In genomic region chr3:127814325-127814781, GRCh38 we compare ENCODE assay signal across 25 cellular contexts. TPM values are rescaled to one million over a fixed set of nuclear protein-coding genes. Genes with fewer than 3 reads are reported as not detected.
DNase-seq lines count a peak whose midpoint lies in the region; ATAC-seq, FAIRE-seq and TF ChIP-seq lines count a peak whose summit lies in the region.
"Had no signal": no experiment of that assay in that cellular context is flagged by ENCODE, and none has a peak within 500 bp of the region (broad histone marks: within the 10 kb centered on the region; RNA-seq: fewer than 3 reads in every experiment).

No MANE protein-coding gene starts in this region.

- H3K36me3 ChIP-seq in Karpas-422 (ENCODE audit: insufficient read depth, low read length): peaks cover 76% of the 10 kb centered on the region
- H3K36me3 ChIP-seq in liver (ENCODE audit: control insufficient read depth in 4 of 4, insufficient read depth in 3 of 4, low read depth in 1 of 4, low read length in 3 of 4): peaks cover 2 to 43% (median 42%) of the 10 kb centered on the region in 4 donors
- no peaks in the 10 kb centered on the region for H3K36me3 ChIP-seq in small intestine (ENCODE audit: control insufficient read depth in 2 of 2, insufficient read depth in 2 of 2, low read length in 2 of 2)
- no peaks in the 10 kb centered on the region for H3K36me3 ChIP-seq in body of pancreas (replicated peaks in 1 of 2; ENCODE audit: insufficient read depth in 1 of 2, low read depth in 2 of 2)
- H3K36me3 ChIP-seq in MG63: peaks cover 75% of the 10 kb centered on the region

- no peak for ATAC-seq in body of pancreas
- ATAC-seq: activated T-cell treated with anti-CD3 and anti-CD28 coated beads, Interleukin-2, amount 50 U/mL, for 4 hours; GM12878; lower lobe of right lung; SK-N-SH treated with all-trans-retinoic acid at 6 μM for 48 hours; stimulated activated memory B cell treated with anti-CD40 and anti-IgM and Interleukin-4, amounts not matched to agents 10 μg/mL and 1 μg/mL and 100 μg/mL, for 72 hours had no signal

- H2AFZ ChIP-seq in Karpas-422 (ENCODE audit: low read length): no peak overlapping the region

- no peaks in the 10 kb centered on the region for H3K27me3 ChIP-seq in Karpas-422 (ENCODE audit: low read length)
- no peaks in the 10 kb centered on the region for H3K27me3 ChIP-seq in liver (ENCODE audit: control insufficient read depth in 4 of 4, insufficient read depth in 4 of 4, low read length in 3 of 4)
- no peaks in the 10 kb centered on the region for H3K27me3 ChIP-seq in small intestine (ENCODE audit: control insufficient read depth in 2 of 2, insufficient read depth in 2 of 2, low read length in 2 of 2)
- H3K27me3 ChIP-seq in body of pancreas: no peaks in the 10 kb centered on the region
- H3K27me3 ChIP-seq in MG63: no peaks in the 10 kb centered on the region
- H3K27me3 ChIP-seq: spleen had no signal

- H3K9ac ChIP-seq in Karpas-422 (ENCODE audit: low read length): no peak overlapping the region
- no peak overlapping the region for H3K9ac ChIP-seq in liver (ENCODE audit: low read depth in 1 of 2, low read length in 2 of 2)
- H3K9ac ChIP-seq: BLaER1 treated with 17β-estradiol and CSF1 and Interleukin-3, amounts not matched to agents 10 nM and 100 nM had no signal

- H3K27ac ChIP-seq in Karpas-422 (ENCODE audit: low read length) (peak overlapping the region; percentile 27; the same call in 1 of the 2 replicates), cingulate gyrus (ENCODE audit: low read depth, low read length) (peak overlapping the region; percentile 57), liver (ENCODE audit: low read depth in 1 of 2, low read length in 2 of 2) (peak overlapping the region in 1 of 2 donors; percentile 35), small intestine (ENCODE audit: low read depth in 1 of 2, low read length in 1 of 2) (peak overlapping the region in 1 of 2 donors; percentile 25), body of pancreas (no peak overlapping the region)
- H3K27ac ChIP-seq: BLaER1 treated with 17β-estradiol and CSF1 and Interleukin-3, amounts not matched to agents 10 nM and 100 nM; lower lobe of right lung; spleen had no signal

- 36% methylated on average over 2 of the region's 2 CpGs for WGBS in liver
- 13 to 39% (median 26%) methylated on average over 2 of the region's 2 CpGs for WGBS in small intestine, 3 donors
- 27 to 50% methylated on average over 2 of the region's 2 CpGs for WGBS in body of pancreas, 2 donors

- FAIRE-seq in small intestine (lab: Jason Lieb, UNC): no peak
- FAIRE-seq: GM12878, H1 had no signal

- H3K4me1 ChIP-seq in Karpas-422 (ENCODE audit: low read length): peaks cover 58% of the 10 kb centered on the region
- H3K4me1 ChIP-seq in liver (ENCODE audit: control insufficient read depth in 4 of 4, insufficient read depth in 4 of 4, low read length in 3 of 4): peaks cover 12 to 57% (median 47%) of the 10 kb centered on the region in 4 donors
- peaks cover 17% of the 10 kb centered on the region in 2 donors for H3K4me1 ChIP-seq in small intestine (ENCODE audit: control insufficient read depth in 2 of 2, insufficient read depth in 1 of 2, low read depth in 1 of 2, low read length in 1 of 2)
- peaks cover 2% of the 10 kb centered on the region for H3K4me1 ChIP-seq in body of pancreas

- H3K4me3 ChIP-seq in Karpas-422 (ENCODE audit: low read length) (no peak overlapping the region), liver (ENCODE audit: low read depth in 1 of 3, low read length in 3 of 3) (no peak overlapping the region), small intestine (ENCODE audit: low read depth in 1 of 2, low read length in 2 of 2) (no peak overlapping the region), body of pancreas (no peak overlapping the region), MG63 (no peak overlapping the region)
- H3K4me3 ChIP-seq: BLaER1 treated with 17β-estradiol and CSF1 and Interleukin-3, amounts not matched to agents 10 nM and 100 nM; GM12878; lower lobe of right lung; spleen had no signal

- TF ChIP-seq CTCF in liver (IDR thresholded peaks at IDR 0.05; ENCODE audit: low read depth, low read length, missing input control): no peak
- TF ChIP-seq CTCF in body of pancreas (IDR thresholded peaks at IDR 0.05): no peak

- DNase-seq in Karpas-422 (no peak), small intestine (peak; percentile 67), body of pancreas (no peak), HPDE6-E6E7 (ENCODE audit: extremely low spot score) (no peak), MG63 (no peak), DMS 273 treated with DMSO at 0.1 percent for 48 hours (lab: John Stamatoyannopoulos, UW) (no peak)
- DNase-seq: activated CD4-positive, alpha-beta T cell treated with anti-CD3 and anti-CD28 coated beads for 4 hours; activated T-cell treated with anti-CD3 and anti-CD28 coated beads, Interleukin-2, amount 50 U/mL, for 4 hours; amniotic stem cell; Kasumi-1; lower lobe of right lung; NCI-H1048; NCI-H187; NCI-H69; occipital lobe; retina; spleen; stimulated activated CD4-positive, alpha-beta T cell treated with anti-CD3 and anti-CD28 coated beads, Interleukin-4, amount 100 ng/mL, for 1 hour had no signal

- TF ChIP-seq POLR2A in body of pancreas (IDR thresholded peaks at IDR 0.05): no peak

- H4K20me1 ChIP-seq in Karpas-422 (ENCODE audit: insufficient read depth, low read depth, low read length): no peaks in the 10 kb centered on the region
- H4K20me1 ChIP-seq: BLaER1 treated with 17β-estradiol and CSF1 and Interleukin-3, amounts not matched to agents 10 nM and 100 nM had no signal

- H3K9me3 ChIP-seq in Karpas-422 (ENCODE audit: low read length): no peaks in the 10 kb centered on the region; the same call in 1 of the 2 replicates
- no peaks in the 10 kb centered on the region for H3K9me3 ChIP-seq in liver (ENCODE audit: control insufficient read depth in 4 of 4, low read length in 3 of 4)
- H3K9me3 ChIP-seq in small intestine (ENCODE audit: control insufficient read depth, low read depth): no peaks in the 10 kb centered on the region
- no peaks in the 10 kb centered on the region for H3K9me3 ChIP-seq in body of pancreas
- no peaks in the 10 kb centered on the region for H3K9me3 ChIP-seq in MG63
- H3K9me3 ChIP-seq: lower lobe of right lung, spleen had no signal

- no peaks in the 10 kb centered on the region for H3K9me2 ChIP-seq in Karpas-422 (replicated peaks; ENCODE audit: insufficient read depth, low read length)

- TF ChIP-seq RAD21 in liver (IDR thresholded peaks at IDR 0.05): no peak

- no peak overlapping the region for H3K4me2 ChIP-seq in Karpas-422 (ENCODE audit: low read depth, low read length, poor library complexity, severe bottlenecking)
- H3K4me2 ChIP-seq: BLaER1 treated with 17β-estradiol and CSF1 and Interleukin-3, amounts not matched to agents 10 nM and 100 nM had no signal

- peaks cover 7% of the 10 kb centered on the region; the same call in 1 of the 2 replicates for H3K79me2 ChIP-seq in Karpas-422 (ENCODE audit: low read length)

- intact Hi-C loops in body of pancreas (cut with DNase I): no loop called here

TF ChIP-seq in liver, 16 proteins besides CTCF, POLR2A, EP300 and RAD21 (continues in another document):
- TF ChIP-seq EGR1 (IDR thresholded peaks at IDR 0.05; ENCODE audit: low read depth in 2 of 2) (no peak), YY1 (IDR thresholded peaks at IDR 0.05) (no peak), SP1 (IDR thresholded peaks at IDR 0.05) (no peak), HNF4A (conservative IDR thresholded peaks at IDR 0.05) (peak in 1 of 2 donors; percentile 20), GABPA (IDR thresholded peaks at IDR 0.05 in 1 of 2, conservative IDR thresholded peaks at IDR 0.05 in 1 of 2) (no peak), TAF1 (conservative IDR thresholded peaks at IDR 0.05) (no peak), FOXA2 (IDR thresholded peaks at IDR 0.05) (no peak), RXRA (IDR thresholded peaks at IDR 0.05) (peak; percentile 14 to 25), REST (IDR thresholded peaks at IDR 0.05) (no peak), MAX (IDR thresholded peaks at IDR 0.05) (no peak), NR2F2 (IDR thresholded peaks at IDR 0.05) (no peak)

RNA-seq across cellular contexts. Expression of gene MGLL, which starts 8.0 kb away (rescaled TPM):
- 58.0 and 63.3 TPM in 2 replicates for total RNA-seq in Karpas-422 (2014; rRNA removed; shearing (Covaris generic); ENCODE audit: low replicate concordance)
- total RNA-seq in liver (10 to 100 TPM in 1 of 2 donors, 1 to 10 TPM in 1; 9.4 to 75.4 TPM), body of pancreas (10 to 100 TPM; 14.8 to 20.2 TPM)
- polyA plus RNA-seq in liver (100 to 1,000 TPM in 1 of 2 donors, 10 to 100 TPM in 1; 72.9 to 277 TPM), small intestine (10 to 100 TPM; 42.4 to 47.2 (median 43.8) TPM)
- total RNA-seq in MG63 (2014; rRNA removed; shearing (Covaris generic); ENCODE audit: low replicate concordance): 28.8 and 29.0 TPM in 2 replicates

Comparison
In these comparisons a context has a peak if more than half of its experiments do, and no peak if none do; other contexts are left out.
1. H3K27ac ChIP-seq: peak in Karpas-422 (single experiment) and cingulate gyrus (single experiment); none in body of pancreas (0 of 4).